ENCODE assay signal across 22 cellular contexts in the genomic region with DNA sequence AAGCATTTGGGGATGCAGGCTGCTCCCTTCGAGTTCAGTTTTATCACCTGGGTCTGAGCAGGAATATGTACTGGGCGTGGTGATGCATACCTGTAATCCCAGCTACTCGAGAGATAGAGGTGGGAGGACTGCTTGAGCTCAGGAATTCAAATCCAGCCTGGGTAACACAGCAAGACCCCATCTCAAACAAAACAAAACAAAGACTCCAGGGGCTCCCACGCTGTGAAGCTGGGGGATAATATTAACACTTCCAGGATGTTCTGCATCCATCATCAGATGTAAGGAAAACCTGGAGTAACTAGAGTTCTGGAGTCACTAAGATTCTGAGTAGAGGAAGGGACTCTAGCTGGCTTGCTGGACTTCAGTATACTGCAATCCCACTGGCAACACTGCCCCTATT. TPM values are rescaled to one million over a fixed set of nuclear protein-coding genes. Genes with fewer than 3 reads are reported as not detected.
"Had no signal": no experiment of that assay in that cellular context is flagged by ENCODE, and none has a peak within 500 bp of the region (broad histone marks: within the 10 kb centered on the region; RNA-seq: fewer than 3 reads in every experiment).

No MANE protein-coding gene starts in this region.

- H3K4me1 ChIP-seq: vagina had no signal

- H3K27ac ChIP-seq: brain microvascular endothelial cell, hepatocyte, vagina had no signal

- H3K4me3 ChIP-seq: hepatocyte, transverse colon, vagina had no signal

- H3K27me3 Mint-ChIP-seq: activated naive CD8-positive, alpha-beta T cell; dendritic cell treated with granulocyte-macrophage colony-stimulating factor and Interleukin-4, amounts not matched to agents 40 ng/mL and 50 ng/mL, for 4 days; naive thymus-derived CD8-positive, alpha-beta T cell had no signal

- ATAC-seq: activated CD8-positive, alpha-beta T cell treated with anti-CD3 and anti-CD28 coated beads, Interleukin-2, amount 10 ng/mL, durations not matched to agents 7 days and 5 days; left colon; stimulated activated effector memory CD8-positive, alpha-beta T cell treated with anti-CD3 and anti-CD28 coated beads, Interleukin-12 subunit alpha, Interleukin-12 subunit beta, amount 100 ng/mL, for 72 hours; T-helper 17 cell had no signal

- H3K79me2 ChIP-seq: hepatocyte had no signal

- H3K9me3 ChIP-seq: transverse colon, vagina had no signal

- H3K4me3 Mint-ChIP-seq: activated B cell treated with CpG ODN at 0.5 μM for 24 hours; activated CD8-positive, alpha-beta T cell treated with anti-CD3 and anti-CD28 coated beads, Interleukin-2, amount 10 ng/mL, durations not matched to agents 7 days and 5 days; activated naive CD8-positive, alpha-beta T cell; dendritic cell treated with granulocyte-macrophage colony-stimulating factor and Interleukin-4, amounts not matched to agents 40 ng/mL and 50 ng/mL, for 4 days; stimulated activated effector memory CD8-positive, alpha-beta T cell treated with anti-CD3 and anti-CD28 coated beads, Interleukin-12 subunit alpha, Interleukin-12 subunit beta, amount 100 ng/mL, for 72 hours; T-helper 17 cell had no signal

- H3K4me1 Mint-ChIP-seq: stimulated activated effector memory CD8-positive, alpha-beta T cell treated with anti-CD3 and anti-CD28 coated beads, Interleukin-12 subunit alpha, Interleukin-12 subunit beta, amount 100 ng/mL, for 72 hours; T-helper 17 cell had no signal

- H3K27ac Mint-ChIP-seq: activated B cell treated with CpG ODN at 0.5 μM for 24 hours; activated CD8-positive, alpha-beta T cell treated with anti-CD3 and anti-CD28 coated beads, Interleukin-2, amount 10 ng/mL, durations not matched to agents 7 days and 5 days; activated naive CD8-positive, alpha-beta T cell; dendritic cell treated with granulocyte-macrophage colony-stimulating factor and Interleukin-4, amounts not matched to agents 40 ng/mL and 50 ng/mL, for 4 days; stimulated activated effector memory CD8-positive, alpha-beta T cell treated with anti-CD3 and anti-CD28 coated beads, Interleukin-12 subunit alpha, Interleukin-12 subunit beta, amount 100 ng/mL, for 72 hours; T-helper 17 cell had no signal

- H3K27me3 ChIP-seq: transverse colon, vagina had no signal

- H3K36me3 ChIP-seq: brain microvascular endothelial cell, transverse colon, vagina had no signal

- H3K36me3 Mint-ChIP-seq: stimulated activated effector memory CD8-positive, alpha-beta T cell treated with anti-CD3 and anti-CD28 coated beads, Interleukin-12 subunit alpha, Interleukin-12 subunit beta, amount 100 ng/mL, for 72 hours had no signal

- DNase-seq: activated B cell treated with CpG ODN at 0.5 μM for 24 hours; activated CD4-positive, alpha-beta T cell treated with anti-CD3 and anti-CD28 coated beads for 48 hours; activated CD8-positive, alpha-beta memory T cell treated with anti-CD3 and anti-CD28 coated beads, Interleukin-2, amount 50 U/mL, for 4 hours; activated CD8-positive, alpha-beta T cell treated with anti-CD3 and anti-CD28 coated beads, Interleukin-2, amount 10 ng/mL, durations not matched to agents 7 days and 5 days; activated gamma-delta T cell; activated T-cell treated with anti-CD3 and anti-CD28 coated beads, Interleukin-2, amount 50 U/mL, for 48 hours; cerebellar nuclear complex; stimulated activated CD4-positive, alpha-beta T cell treated with anti-CD3 and anti-CD28 coated beads, Interleukin-12 subunit alpha, Interleukin-12 subunit beta, amount 100 ng/mL, for 4 hours; stimulated activated CD4-positive, alpha-beta T cell treated with anti-CD3 and anti-CD28 coated beads, Interleukin-2, amount 100 ng/mL, for 24 hours; T-helper 17 cell had no signal

- H3K4me2 ChIP-seq: hepatocyte had no signal

- H2AFZ ChIP-seq: hepatocyte had no signal

RNA-seq across cellular contexts. Expression of a gene that starts 40.6 kb away (rescaled TPM):
- total RNA-seq: activated B cell treated with CpG ODN at 0.5 μM for 24 hours; activated CD8-positive, alpha-beta T cell treated with anti-CD3 and anti-CD28 coated beads, Interleukin-2, amount 10 ng/mL, durations not matched to agents 7 days and 5 days; epithelial cell of proximal tubule; hepatocyte; left colon; lung microvascular endothelial cell; naive thymus-derived CD8-positive, alpha-beta T cell; subcutaneous adipose tissue; T-helper 17 cell; transverse colon; vagina had no signal
- polyA plus RNA-seq: hepatocyte; naive thymus-derived CD8-positive, alpha-beta T cell had no signal
